ENCODE assay signal across 12 cellular contexts in genomic region chr12:14402697-14403096, GRCh38. TPM values are rescaled to one million over a fixed set of nuclear protein-coding genes. Genes with fewer than 3 reads are reported as not detected.
A peak's percentile ranks its signal among the peaks of the same experiment; 100 is the strongest.
DNase-seq lines count a peak whose midpoint lies in the region; ATAC-seq and TF ChIP-seq lines count a peak whose summit lies in the region.
"Had no signal": no experiment of that assay in that cellular context is flagged by ENCODE, and none has a peak within 500 bp of the region (broad histone marks: within the 10 kb centered on the region; RNA-seq: fewer than 3 reads in every experiment).

No MANE protein-coding gene starts in this region.

- H2AFZ ChIP-seq in SU-DHL-6 (ENCODE audit: low read depth, low read length, severe bottlenecking) (no peak overlapping the region), smooth muscle cell (ENCODE audit: low read depth) (no peak overlapping the region)

- H3K27me3 ChIP-seq in SU-DHL-6 (ENCODE audit: low read length) (no peaks in the 10 kb centered on the region), smooth muscle cell (ENCODE audit: low read depth) (no peaks in the 10 kb centered on the region)

- 68% methylated on average over 4 of the region's 4 CpGs for WGBS in smooth muscle cell (ENCODE audit: low lambda C conversion rate)

- H3K79me2 ChIP-seq in SU-DHL-6 (ENCODE audit: insufficient read depth, low read length) (peaks cover 100% of the 10 kb centered on the region), smooth muscle cell (ENCODE audit: low read depth) (peaks cover 100% of the 10 kb centered on the region)

- no peaks in the 10 kb centered on the region for H4K20me1 ChIP-seq in SU-DHL-6 (ENCODE audit: low read depth, low read length)
- H4K20me1 ChIP-seq in smooth muscle cell (ENCODE audit: low read depth) = peaks cover 59% of the 10 kb centered on the region

- H3K27ac Mint-ChIP-seq in activated T-cell treated with anti-CD3 and anti-CD28 coated beads, Interleukin-2, amount 50 U/mL, for 24 hours = peak overlapping the region; percentile 83
- peak overlapping the region; percentile 59 for H3K27ac Mint-ChIP-seq in glutamatergic neuron (ENCODE audit: unreplicated experiment)

- peaks cover 33% of the 10 kb centered on the region for H3K36me3 Mint-ChIP-seq in activated T-cell treated with anti-CD3 and anti-CD28 coated beads, Interleukin-2, amount 50 U/mL, for 24 hours (ENCODE audit: low read depth)
- H3K36me3 Mint-ChIP-seq in glutamatergic neuron (ENCODE audit: unreplicated experiment) = peaks cover 4% of the 10 kb centered on the region

- no peaks in the 10 kb centered on the region for H3K9me3 Mint-ChIP-seq in activated T-cell treated with anti-CD3 and anti-CD28 coated beads, Interleukin-2, amount 50 U/mL, for 24 hours
- peaks cover 9% of the 10 kb centered on the region for H3K9me3 Mint-ChIP-seq in glutamatergic neuron (ENCODE audit: unreplicated experiment)

- H3K27ac ChIP-seq in SU-DHL-6 (ENCODE audit: low read depth, low read length) (peak overlapping the region; percentile 40; the same call in 1 of the 2 replicates), smooth muscle cell (ENCODE audit: low read depth) (peak overlapping the region; percentile 75)

- no peak for DNase-seq in activated T-cell treated with anti-CD3 and anti-CD28 coated beads, Interleukin-2, amount 50 U/mL, for 24 hours
- no peak for DNase-seq in activated T-cell treated with anti-CD3 and anti-CD28 coated beads, Interleukin-2, amount 50 U/mL, for 1 hour
- DNase-seq in glutamatergic neuron = no peak
- no peak for DNase-seq in smooth muscle cell (lab: John Stamatoyannopoulos, UW; ENCODE audit: unreplicated experiment)
- DNase-seq in foreskin melanocyte = no peak
- DNase-seq: activated CD4-positive, CD25-positive, alpha-beta regulatory T cell treated with anti-CD3 and anti-CD28 coated beads, Interleukin-2, amount 50 U/mL, for 72 hours; GDM1; Kasumi-1; stimulated activated CD8-positive, alpha-beta memory T cell treated with anti-CD3 and anti-CD28 coated beads, Interleukin-4, amount 100 ng/mL, for 48 hours had no signal

- H3K9me2 ChIP-seq in SU-DHL-6 (replicated peaks; ENCODE audit: insufficient read depth, low read length) = no peaks in the 10 kb centered on the region

- H3K9me3 ChIP-seq in SU-DHL-6 (ENCODE audit: insufficient read depth, low read length) (no peaks in the 10 kb centered on the region), smooth muscle cell (replicated peaks; ENCODE audit: low read depth) (no peaks in the 10 kb centered on the region)

- H3K4me1 ChIP-seq in smooth muscle cell (ENCODE audit: low read depth) = peaks cover 12% of the 10 kb centered on the region

- H3K9ac ChIP-seq in SU-DHL-6 (ENCODE audit: low read length) (0 out of 2 replicates have a peak overlapping the region, but pooled peaks have one; percentile 13), smooth muscle cell (ENCODE audit: low read depth) (peak overlapping the region; percentile 20)

- ATAC-seq in HG02884 (IDR thresholded peaks at IDR 0.05; ENCODE audit: unreplicated experiment) (no peak), HG03175 (IDR thresholded peaks at IDR 0.05; ENCODE audit: unreplicated experiment) (no peak)

- peak overlapping the region; percentile 46 for H3K4me2 ChIP-seq in SU-DHL-6 (ENCODE audit: low read depth, low read length, poor library complexity, severe bottlenecking)
- peak overlapping the region; percentile 58 for H3K4me2 ChIP-seq in smooth muscle cell

- TF ChIP-seq CTCF in SU-DHL-6 (IDR thresholded peaks at IDR 0.05; ENCODE audit: insufficient read depth, low read length, poor library complexity, severe bottlenecking) (no peak), glutamatergic neuron (IDR thresholded peaks at IDR 0.05; ENCODE audit: partially characterized antibody, unreplicated experiment) (no peak), smooth muscle cell (IDR thresholded peaks at IDR 0.05; ENCODE audit: borderline replicate concordance, insufficient read depth, poor library complexity, severe bottlenecking) (no peak)

- H3K4me1 Mint-ChIP-seq in activated T-cell treated with anti-CD3 and anti-CD28 coated beads, Interleukin-2, amount 50 U/mL, for 24 hours (ENCODE audit: low read depth) = peaks cover 77% of the 10 kb centered on the region
- H3K4me1 Mint-ChIP-seq in glutamatergic neuron (ENCODE audit: low read depth, unreplicated experiment) = peaks cover 34% of the 10 kb centered on the region

- H3K36me3 ChIP-seq in SU-DHL-6 (ENCODE audit: low read length) = peaks cover 12% of the 10 kb centered on the region; the same call in 1 of the 2 replicates
- H3K36me3 ChIP-seq in smooth muscle cell (ENCODE audit: low read depth) = no peaks in the 10 kb centered on the region

- H3K27me3 Mint-ChIP-seq in activated T-cell treated with anti-CD3 and anti-CD28 coated beads, Interleukin-2, amount 50 U/mL, for 24 hours = no peaks in the 10 kb centered on the region
- peaks cover 3% of the 10 kb centered on the region for H3K27me3 Mint-ChIP-seq in glutamatergic neuron (ENCODE audit: unreplicated experiment)

- no peaks in the 10 kb centered on the region for H3F3A ChIP-seq in SU-DHL-6 (ENCODE audit: insufficient read depth)
- H3F3A ChIP-seq in smooth muscle cell (ENCODE audit: low read depth) = peaks cover 4% of the 10 kb centered on the region

- no peak overlapping the region for H3K4me3 ChIP-seq in SU-DHL-6 (ENCODE audit: insufficient read depth, low read length, poor library complexity, severe bottlenecking)
- H3K4me3 ChIP-seq in smooth muscle cell = no peak overlapping the region

- H3K4me3 Mint-ChIP-seq in activated T-cell treated with anti-CD3 and anti-CD28 coated beads, Interleukin-2, amount 50 U/mL, for 24 hours = peak overlapping the region; percentile 71
- H3K4me3 Mint-ChIP-seq in glutamatergic neuron (ENCODE audit: unreplicated experiment) = no peak overlapping the region

RNA-seq across cellular contexts. Expression of gene ATF7IP, which starts 37.2 kb away (rescaled TPM):
- 204 TPM for total RNA-seq in glutamatergic neuron (ENCODE audit: unreplicated experiment)
- total RNA-seq in smooth muscle cell = 66.8 and 74.6 TPM in 2 replicates
- 27.5 and 32.3 TPM in 2 replicates for polyA plus RNA-seq in smooth muscle cell
